Comparison of ENCODE assay signal across 1 cellular context in the genomic region with DNA sequence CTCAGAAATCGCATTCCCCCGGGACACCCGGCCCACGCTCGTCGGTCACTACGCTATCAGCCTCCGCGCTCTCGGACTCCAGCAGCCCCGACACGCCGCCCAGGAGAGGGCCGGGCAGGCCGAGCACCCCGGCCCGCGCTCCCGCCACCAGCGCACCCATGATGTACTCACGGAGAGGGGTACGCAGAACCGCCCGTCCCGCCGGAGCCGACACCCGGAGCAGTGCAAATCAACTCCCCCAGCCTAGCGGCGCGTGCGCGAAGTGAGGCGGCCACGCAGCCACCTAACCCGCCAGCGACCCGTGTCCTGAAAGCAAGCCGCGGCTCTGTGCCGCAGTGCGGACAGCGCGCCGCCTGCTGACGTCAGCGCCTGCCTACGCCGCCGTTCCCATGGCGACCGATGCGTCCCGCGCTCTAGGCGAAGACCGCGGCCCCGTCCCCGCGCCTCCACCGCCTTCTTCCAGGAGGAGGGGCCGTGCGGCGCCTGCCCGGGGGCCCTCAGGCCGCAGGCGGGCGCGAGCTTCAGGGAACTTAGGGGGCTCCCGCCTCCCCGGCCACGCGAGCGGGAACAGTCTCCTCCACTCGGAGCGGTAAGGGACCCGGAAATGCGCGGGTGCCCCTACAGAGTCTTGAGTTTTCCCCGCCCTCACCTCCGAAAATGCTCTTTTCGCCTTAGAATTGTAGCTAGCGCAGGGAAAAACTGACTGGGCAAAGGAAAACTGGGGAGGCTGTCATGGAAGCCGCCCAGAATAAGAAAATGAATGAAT.
TF ChIP-seq lines count a peak whose summit lies in the region.

A gene (minus strand): TSS at position 329 of the 766 bp plus-strand sequence. CDS start 5,503 bp downstream, outside the sequence.

TF ChIP-seq in HepG2, 621 proteins besides CTCF, POLR2A, EP300 and RAD21 (continued from another document):
- TF ChIP-seq, protein P1, sequence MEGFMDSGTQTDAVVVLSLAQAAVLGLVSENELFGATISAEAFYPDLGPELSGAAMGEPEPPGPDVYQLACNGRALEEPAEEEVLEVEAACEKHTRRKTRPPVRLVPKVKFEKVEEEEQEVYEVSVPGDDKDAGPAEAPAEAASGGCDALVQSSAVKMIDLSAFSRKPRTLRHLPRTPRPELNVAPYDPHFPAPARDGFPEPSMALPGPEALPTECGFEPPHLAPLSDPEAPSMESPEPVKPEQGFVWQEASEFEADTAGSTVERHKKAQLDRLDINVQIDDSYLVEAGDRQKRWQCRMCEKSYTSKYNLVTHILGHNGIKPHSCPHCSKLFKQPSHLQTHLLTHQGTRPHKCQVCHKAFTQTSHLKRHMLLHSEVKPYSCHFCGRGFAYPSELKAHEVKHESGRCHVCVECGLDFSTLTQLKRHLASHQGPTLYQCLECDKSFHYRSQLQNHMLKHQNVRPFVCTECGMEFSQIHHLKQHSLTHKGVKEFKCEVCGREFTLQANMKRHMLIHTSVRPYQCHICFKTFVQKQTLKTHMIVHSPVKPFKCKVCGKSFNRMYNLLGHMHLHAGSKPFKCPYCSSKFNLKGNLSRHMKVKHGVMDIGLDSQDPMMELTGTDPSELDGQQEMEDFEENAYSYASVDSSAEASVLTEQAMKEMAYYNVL (CRISPR knock-in tag; IDR thresholded peaks at IDR 0.05; ENCODE audit: borderline replicate concordance), result peak; percentile 80; the same call in 1 of the 2 replicates
- TF ChIP-seq PAX8 (CRISPR knock-in tag; IDR thresholded peaks at IDR 0.05; ENCODE audit: borderline replicate concordance), result peak; percentile 86; the same call in 1 of the 2 replicates
- TF ChIP-seq ZNF589 (CRISPR knock-in tag; conservative IDR thresholded peaks at IDR 0.05), result peak; percentile 90; the same call in 1 of the 2 replicates
- TF ChIP-seq ZFP37 (CRISPR knock-in tag; IDR thresholded peaks at IDR 0.05; ENCODE audit: borderline replicate concordance), result no peak
- peak; percentile 84 for TF ChIP-seq BORCS8-MEF2B (CRISPR knock-in tag; IDR thresholded peaks at IDR 0.05)
- peak; percentile 95 for TF ChIP-seq KDM2A (CRISPR knock-in tag; IDR thresholded peaks at IDR 0.05; ENCODE audit: borderline replicate concordance, low read depth)
- TF ChIP-seq, protein P2, sequence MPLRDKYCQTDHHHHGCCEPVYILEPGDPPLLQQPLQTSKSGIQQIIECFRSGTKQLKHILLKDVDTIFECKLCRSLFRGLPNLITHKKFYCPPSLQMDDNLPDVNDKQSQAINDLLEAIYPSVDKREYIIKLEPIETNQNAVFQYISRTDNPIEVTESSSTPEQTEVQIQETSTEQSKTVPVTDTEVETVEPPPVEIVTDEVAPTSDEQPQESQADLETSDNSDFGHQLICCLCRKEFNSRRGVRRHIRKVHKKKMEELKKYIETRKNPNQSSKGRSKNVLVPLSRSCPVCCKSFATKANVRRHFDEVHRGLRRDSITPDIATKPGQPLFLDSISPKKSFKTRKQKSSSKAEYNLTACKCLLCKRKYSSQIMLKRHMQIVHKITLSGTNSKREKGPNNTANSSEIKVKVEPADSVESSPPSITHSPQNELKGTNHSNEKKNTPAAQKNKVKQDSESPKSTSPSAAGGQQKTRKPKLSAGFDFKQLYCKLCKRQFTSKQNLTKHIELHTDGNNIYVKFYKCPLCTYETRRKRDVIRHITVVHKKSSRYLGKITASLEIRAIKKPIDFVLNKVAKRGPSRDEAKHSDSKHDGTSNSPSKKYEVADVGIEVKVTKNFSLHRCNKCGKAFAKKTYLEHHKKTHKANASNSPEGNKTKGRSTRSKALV (CRISPR knock-in tag; IDR thresholded peaks at IDR 0.05), result peak; percentile 95; the same call in 1 of the 2 replicates
- peak; percentile 83; the same call in 1 of the 2 replicates for TF ChIP-seq ZNF780A (CRISPR knock-in tag; IDR thresholded peaks at IDR 0.05)
- TF ChIP-seq CBFB (CRISPR knock-in tag; IDR thresholded peaks at IDR 0.05), result peak; percentile 80
- TF ChIP-seq ZNF737 (CRISPR knock-in tag; IDR thresholded peaks at IDR 0.05; ENCODE audit: borderline replicate concordance), result 0 out of 2 replicates have a peak, but pooled peaks have one; percentile 58
- peak; percentile 98 for TF ChIP-seq ASH2L (IDR thresholded peaks at IDR 0.05; ENCODE audit: insufficient read length, low read depth, low read length)
- TF ChIP-seq ATM (IDR thresholded peaks at IDR 0.05; ENCODE audit: borderline replicate concordance), result no peak
- peak; percentile 97 for TF ChIP-seq NFKB2 (CRISPR knock-in tag; IDR thresholded peaks at IDR 0.05; ENCODE audit: borderline replicate concordance)
- TF ChIP-seq, protein P3, sequence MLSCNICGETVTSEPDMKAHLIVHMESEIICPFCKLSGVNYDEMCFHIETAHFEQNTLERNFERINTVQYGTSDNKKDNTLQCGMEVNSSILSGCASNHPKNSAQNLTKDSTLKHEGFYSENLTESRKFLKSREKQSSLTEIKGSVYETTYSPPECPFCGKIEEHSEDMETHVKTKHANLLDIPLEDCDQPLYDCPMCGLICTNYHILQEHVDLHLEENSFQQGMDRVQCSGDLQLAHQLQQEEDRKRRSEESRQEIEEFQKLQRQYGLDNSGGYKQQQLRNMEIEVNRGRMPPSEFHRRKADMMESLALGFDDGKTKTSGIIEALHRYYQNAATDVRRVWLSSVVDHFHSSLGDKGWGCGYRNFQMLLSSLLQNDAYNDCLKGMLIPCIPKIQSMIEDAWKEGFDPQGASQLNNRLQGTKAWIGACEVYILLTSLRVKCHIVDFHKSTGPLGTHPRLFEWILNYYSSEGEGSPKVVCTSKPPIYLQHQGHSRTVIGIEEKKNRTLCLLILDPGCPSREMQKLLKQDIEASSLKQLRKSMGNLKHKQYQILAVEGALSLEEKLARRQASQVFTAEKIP (CRISPR knock-in tag; IDR thresholded peaks at IDR 0.05; ENCODE audit: borderline replicate concordance), result no peak
- TF ChIP-seq KMT2B (CRISPR knock-in tag; IDR thresholded peaks at IDR 0.05), result peak; percentile 97
- TF ChIP-seq PCBP2 (optimal IDR thresholded peaks at IDR 0.05; ENCODE audit: low read depth, low read length, poor library complexity, severe bottlenecking), result no peak
- TF ChIP-seq RFX1 (IDR thresholded peaks at IDR 0.05), result peak; percentile 98
- TF ChIP-seq, protein P4, sequence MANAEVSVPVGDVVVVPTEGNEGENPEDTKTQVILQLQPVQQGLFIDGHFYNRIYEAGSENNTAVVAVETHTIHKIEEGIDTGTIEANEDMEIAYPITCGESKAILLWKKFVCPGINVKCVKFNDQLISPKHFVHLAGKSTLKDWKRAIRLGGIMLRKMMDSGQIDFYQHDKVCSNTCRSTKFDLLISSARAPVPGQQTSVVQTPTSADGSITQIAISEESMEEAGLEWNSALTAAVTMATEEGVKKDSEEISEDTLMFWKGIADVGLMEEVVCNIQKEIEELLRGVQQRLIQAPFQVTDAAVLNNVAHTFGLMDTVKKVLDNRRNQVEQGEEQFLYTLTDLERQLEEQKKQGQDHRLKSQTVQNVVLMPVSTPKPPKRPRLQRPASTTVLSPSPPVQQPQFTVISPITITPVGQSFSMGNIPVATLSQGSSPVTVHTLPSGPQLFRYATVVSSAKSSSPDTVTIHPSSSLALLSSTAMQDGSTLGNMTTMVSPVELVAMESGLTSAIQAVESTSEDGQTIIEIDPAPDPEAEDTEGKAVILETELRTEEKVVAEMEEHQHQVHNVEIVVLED (CRISPR knock-in tag; IDR thresholded peaks at IDR 0.05; ENCODE audit: borderline replicate concordance), result peak; percentile 89
- TF ChIP-seq ZNF615 (CRISPR knock-in tag; IDR thresholded peaks at IDR 0.05; ENCODE audit: borderline replicate concordance), result no peak
- no peak for TF ChIP-seq ZSCAN12 (CRISPR knock-in tag; IDR thresholded peaks at IDR 0.05)
- TF ChIP-seq RBAK (CRISPR knock-in tag; IDR thresholded peaks at IDR 0.05), result 0 out of 2 replicates have a peak, but pooled peaks have one; percentile 66
- TF ChIP-seq ZNF432 (CRISPR knock-in tag; IDR thresholded peaks at IDR 0.05; ENCODE audit: borderline replicate concordance), result peak; percentile 74; the same call in 1 of the 2 replicates
- TF ChIP-seq, protein P5, sequence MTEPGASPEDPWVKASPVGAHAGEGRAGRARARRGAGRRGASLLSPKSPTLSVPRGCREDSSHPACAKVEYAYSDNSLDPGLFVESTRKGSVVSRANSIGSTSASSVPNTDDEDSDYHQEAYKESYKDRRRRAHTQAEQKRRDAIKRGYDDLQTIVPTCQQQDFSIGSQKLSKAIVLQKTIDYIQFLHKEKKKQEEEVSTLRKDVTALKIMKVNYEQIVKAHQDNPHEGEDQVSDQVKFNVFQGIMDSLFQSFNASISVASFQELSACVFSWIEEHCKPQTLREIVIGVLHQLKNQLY (CRISPR knock-in tag; IDR thresholded peaks at IDR 0.05), result no peak
- no peak for TF ChIP-seq NBN (conservative IDR thresholded peaks at IDR 0.05)
- peak; percentile 78; the same call in 1 of the 2 replicates for TF ChIP-seq RFXAP (CRISPR knock-in tag; IDR thresholded peaks at IDR 0.05; ENCODE audit: borderline replicate concordance)
- TF ChIP-seq, protein P6, sequence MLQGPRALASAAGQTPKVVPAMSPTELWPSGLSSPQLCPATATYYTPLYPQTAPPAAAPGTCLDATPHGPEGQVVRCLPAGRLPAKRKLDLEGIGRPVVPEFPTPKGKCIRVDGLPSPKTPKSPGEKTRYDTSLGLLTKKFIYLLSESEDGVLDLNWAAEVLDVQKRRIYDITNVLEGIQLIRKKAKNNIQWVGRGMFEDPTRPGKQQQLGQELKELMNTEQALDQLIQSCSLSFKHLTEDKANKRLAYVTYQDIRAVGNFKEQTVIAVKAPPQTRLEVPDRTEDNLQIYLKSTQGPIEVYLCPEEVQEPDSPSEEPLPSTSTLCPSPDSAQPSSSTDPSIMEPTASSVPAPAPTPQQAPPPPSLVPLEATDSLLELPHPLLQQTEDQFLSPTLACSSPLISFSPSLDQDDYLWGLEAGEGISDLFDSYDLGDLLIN (CRISPR knock-in tag; IDR thresholded peaks at IDR 0.05; ENCODE audit: borderline replicate concordance), result peak; percentile 78; the same call in 1 of the 2 replicates
- TF ChIP-seq, protein P7, sequence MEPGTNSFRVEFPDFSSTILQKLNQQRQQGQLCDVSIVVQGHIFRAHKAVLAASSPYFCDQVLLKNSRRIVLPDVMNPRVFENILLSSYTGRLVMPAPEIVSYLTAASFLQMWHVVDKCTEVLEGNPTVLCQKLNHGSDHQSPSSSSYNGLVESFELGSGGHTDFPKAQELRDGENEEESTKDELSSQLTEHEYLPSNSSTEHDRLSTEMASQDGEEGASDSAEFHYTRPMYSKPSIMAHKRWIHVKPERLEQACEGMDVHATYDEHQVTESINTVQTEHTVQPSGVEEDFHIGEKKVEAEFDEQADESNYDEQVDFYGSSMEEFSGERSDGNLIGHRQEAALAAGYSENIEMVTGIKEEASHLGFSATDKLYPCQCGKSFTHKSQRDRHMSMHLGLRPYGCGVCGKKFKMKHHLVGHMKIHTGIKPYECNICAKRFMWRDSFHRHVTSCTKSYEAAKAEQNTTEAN (CRISPR knock-in tag; conservative IDR thresholded peaks at IDR 0.05), result peak; percentile 80
- peak; percentile 27 for TF ChIP-seq ZEB1 (IDR thresholded peaks at IDR 0.05; ENCODE audit: insufficient replicate concordance, low read depth)
- TF ChIP-seq ZNF207 (IDR thresholded peaks at IDR 0.05; ENCODE audit: borderline replicate concordance), result no peak
- peak; percentile 68 for TF ChIP-seq POLR2AphosphoS5 (IDR thresholded peaks at IDR 0.05; ENCODE audit: low read depth, low read length)
- TF ChIP-seq ZNF672 (CRISPR knock-in tag; IDR thresholded peaks at IDR 0.05), result no peak
- TF ChIP-seq ZNF792 (CRISPR knock-in tag; IDR thresholded peaks at IDR 0.05), result peak; percentile 88
- TF ChIP-seq PHF20 (CRISPR knock-in tag; IDR thresholded peaks at IDR 0.05), result peak; percentile 72; the same call in 1 of the 2 replicates
- peak; percentile 87; the same call in 1 of the 2 replicates for TF ChIP-seq ZNF879 (CRISPR knock-in tag; IDR thresholded peaks at IDR 0.05)
- TF ChIP-seq, protein P8, sequence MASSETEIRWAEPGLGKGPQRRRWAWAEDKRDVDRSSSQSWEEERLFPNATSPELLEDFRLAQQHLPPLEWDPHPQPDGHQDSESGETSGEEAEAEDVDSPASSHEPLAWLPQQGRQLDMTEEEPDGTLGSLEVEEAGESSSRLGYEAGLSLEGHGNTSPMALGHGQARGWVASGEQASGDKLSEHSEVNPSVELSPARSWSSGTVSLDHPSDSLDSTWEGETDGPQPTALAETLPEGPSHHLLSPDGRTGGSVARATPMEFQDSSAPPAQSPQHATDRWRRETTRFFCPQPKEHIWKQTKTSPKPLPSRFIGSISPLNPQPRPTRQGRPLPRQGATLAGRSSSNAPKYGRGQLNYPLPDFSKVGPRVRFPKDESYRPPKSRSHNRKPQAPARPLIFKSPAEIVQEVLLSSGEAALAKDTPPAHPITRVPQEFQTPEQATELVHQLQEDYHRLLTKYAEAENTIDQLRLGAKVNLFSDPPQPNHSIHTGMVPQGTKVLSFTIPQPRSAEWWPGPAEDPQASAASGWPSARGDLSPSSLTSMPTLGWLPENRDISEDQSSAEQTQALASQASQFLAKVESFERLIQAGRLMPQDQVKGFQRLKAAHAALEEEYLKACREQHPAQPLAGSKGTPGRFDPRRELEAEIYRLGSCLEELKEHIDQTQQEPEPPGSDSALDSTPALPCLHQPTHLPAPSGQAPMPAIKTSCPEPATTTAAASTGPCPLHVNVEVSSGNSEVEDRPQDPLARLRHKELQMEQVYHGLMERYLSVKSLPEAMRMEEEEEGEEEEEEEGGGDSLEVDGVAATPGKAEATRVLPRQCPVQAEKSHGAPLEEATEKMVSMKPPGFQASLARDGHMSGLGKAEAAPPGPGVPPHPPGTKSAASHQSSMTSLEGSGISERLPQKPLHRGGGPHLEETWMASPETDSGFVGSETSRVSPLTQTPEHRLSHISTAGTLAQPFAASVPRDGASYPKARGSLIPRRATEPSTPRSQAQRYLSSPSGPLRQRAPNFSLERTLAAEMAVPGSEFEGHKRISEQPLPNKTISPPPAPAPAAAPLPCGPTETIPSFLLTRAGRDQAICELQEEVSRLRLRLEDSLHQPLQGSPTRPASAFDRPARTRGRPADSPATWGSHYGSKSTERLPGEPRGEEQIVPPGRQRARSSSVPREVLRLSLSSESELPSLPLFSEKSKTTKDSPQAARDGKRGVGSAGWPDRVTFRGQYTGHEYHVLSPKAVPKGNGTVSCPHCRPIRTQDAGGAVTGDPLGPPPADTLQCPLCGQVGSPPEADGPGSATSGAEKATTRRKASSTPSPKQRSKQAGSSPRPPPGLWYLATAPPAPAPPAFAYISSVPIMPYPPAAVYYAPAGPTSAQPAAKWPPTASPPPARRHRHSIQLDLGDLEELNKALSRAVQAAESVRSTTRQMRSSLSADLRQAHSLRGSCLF (CRISPR knock-in tag; IDR thresholded peaks at IDR 0.05; ENCODE audit: borderline replicate concordance), result no peak; the same call in 1 of the 2 replicates
